ENCODE assay signal across 1 cellular context in the genomic region with DNA sequence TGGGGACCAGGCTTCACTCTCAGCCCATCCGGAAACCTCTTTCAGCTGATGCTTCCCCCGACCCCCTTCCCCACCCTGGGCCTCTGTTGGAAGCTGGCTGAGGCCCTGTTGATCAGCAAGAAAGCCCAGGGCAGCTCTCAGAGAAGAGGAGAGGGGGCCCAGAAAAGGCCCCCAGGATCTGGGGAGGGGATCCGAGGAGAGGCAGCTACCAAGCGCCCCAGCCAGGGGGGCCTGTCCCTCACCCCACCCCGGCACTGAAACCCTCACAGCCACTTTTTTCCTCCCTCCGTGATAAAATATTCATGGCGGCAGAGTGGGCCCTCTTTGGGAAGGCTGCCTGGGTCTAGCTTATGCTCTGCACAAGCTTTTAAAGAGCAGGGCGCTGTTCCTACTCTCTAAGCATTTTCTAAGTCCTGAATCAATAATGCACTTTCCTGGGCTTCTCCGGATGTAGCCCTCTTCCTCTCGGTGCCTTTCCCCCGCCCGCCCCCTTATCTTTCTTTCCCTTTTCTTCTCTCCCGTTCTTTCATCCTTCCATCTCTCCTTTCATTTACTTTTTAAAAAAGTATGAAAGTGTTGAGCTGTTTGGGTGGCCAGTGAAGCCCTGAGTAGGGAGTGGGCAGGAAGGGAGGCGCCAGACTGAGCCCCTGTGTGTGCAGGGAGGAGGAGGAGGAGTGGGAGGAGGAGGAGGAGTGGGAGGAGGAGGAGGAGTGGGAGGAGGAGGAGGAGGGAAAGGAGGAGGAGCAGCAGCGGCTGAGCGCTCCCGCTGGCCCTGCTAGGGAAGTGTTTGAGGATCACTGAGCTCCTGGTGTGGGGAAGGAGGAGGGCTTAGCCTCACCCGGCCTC.
TF ChIP-seq lines count a peak whose summit lies in the region.

No MANE protein-coding gene starts in this region.

TF ChIP-seq in HCT116, 20 proteins besides CTCF, POLR2A, EP300 and RAD21:
- TF ChIP-seq CBX3 (IDR thresholded peaks at IDR 0.05; ENCODE audit: low read depth), result no peak
- TF ChIP-seq SP1 (IDR thresholded peaks at IDR 0.05; ENCODE audit: low read depth), result no peak
- no peak for TF ChIP-seq SIN3A (IDR thresholded peaks at IDR 0.05; ENCODE audit: low read depth)
- TF ChIP-seq EGR1 (IDR thresholded peaks at IDR 0.05; ENCODE audit: low read depth), result no peak; the same call in 1 of the 2 replicates
- no peak for TF ChIP-seq ZNF274 (IDR thresholded peaks at IDR 0.05; ENCODE audit: low read depth, low read length)
- no peak for TF ChIP-seq POLR2AphosphoS5 (IDR thresholded peaks at IDR 0.05; ENCODE audit: low read depth, low read length)
- no peak for TF ChIP-seq JUND (IDR thresholded peaks at IDR 0.05)
- TF ChIP-seq, protein P1, sequence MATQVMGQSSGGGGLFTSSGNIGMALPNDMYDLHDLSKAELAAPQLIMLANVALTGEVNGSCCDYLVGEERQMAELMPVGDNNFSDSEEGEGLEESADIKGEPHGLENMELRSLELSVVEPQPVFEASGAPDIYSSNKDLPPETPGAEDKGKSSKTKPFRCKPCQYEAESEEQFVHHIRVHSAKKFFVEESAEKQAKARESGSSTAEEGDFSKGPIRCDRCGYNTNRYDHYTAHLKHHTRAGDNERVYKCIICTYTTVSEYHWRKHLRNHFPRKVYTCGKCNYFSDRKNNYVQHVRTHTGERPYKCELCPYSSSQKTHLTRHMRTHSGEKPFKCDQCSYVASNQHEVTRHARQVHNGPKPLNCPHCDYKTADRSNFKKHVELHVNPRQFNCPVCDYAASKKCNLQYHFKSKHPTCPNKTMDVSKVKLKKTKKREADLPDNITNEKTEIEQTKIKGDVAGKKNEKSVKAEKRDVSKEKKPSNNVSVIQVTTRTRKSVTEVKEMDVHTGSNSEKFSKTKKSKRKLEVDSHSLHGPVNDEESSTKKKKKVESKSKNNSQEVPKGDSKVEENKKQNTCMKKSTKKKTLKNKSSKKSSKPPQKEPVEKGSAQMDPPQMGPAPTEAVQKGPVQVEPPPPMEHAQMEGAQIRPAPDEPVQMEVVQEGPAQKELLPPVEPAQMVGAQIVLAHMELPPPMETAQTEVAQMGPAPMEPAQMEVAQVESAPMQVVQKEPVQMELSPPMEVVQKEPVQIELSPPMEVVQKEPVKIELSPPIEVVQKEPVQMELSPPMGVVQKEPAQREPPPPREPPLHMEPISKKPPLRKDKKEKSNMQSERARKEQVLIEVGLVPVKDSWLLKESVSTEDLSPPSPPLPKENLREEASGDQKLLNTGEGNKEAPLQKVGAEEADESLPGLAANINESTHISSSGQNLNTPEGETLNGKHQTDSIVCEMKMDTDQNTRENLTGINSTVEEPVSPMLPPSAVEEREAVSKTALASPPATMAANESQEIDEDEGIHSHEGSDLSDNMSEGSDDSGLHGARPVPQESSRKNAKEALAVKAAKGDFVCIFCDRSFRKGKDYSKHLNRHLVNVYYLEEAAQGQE (IDR thresholded peaks at IDR 0.05; ENCODE audit: low read depth), result no peak
- TF ChIP-seq SRF (IDR thresholded peaks at IDR 0.05; ENCODE audit: low read depth), result no peak
- no peak for TF ChIP-seq YY1 (IDR thresholded peaks at IDR 0.05; ENCODE audit: extremely low read depth, insufficient replicate concordance, low read depth, low read length)
- TF ChIP-seq ZFX (IDR thresholded peaks at IDR 0.05), result no peak
- no peak for TF ChIP-seq EZH2phosphoT487 (IDR thresholded peaks at IDR 0.05; ENCODE audit: borderline replicate concordance)
- TF ChIP-seq CEBPB (IDR thresholded peaks at IDR 0.05; ENCODE audit: low read depth), result no peak
